8 cellular contexts compared by ENCODE assay signal in genomic region chr1:182603646-182604127, GRCh38. TPM values are rescaled to one million over a fixed set of nuclear protein-coding genes. Genes with fewer than 3 reads are reported as not detected.
DNase-seq lines count a peak whose midpoint lies in the region; ATAC-seq, FAIRE-seq and TF ChIP-seq lines count a peak whose summit lies in the region.

No MANE protein-coding gene starts in this region.

- CTCF ChIA-PET in activated CD4-positive, alpha-beta T cell treated with anti-CD3 and anti-CD28 coated beads for 36 hours (lab: Charles Lee): interaction anchor here (0.5 to 23.5 kb wide), 11 partner anchors 8 to 345 kb away, joined by 3 to 772 read pairs (median 3); partner anchors contain the start of gene NPL
- CTCF ChIA-PET in naive thymus-derived CD4-positive, alpha-beta T cell (lab: Charles Lee): interaction anchor here (0.9 to 18.0 kb wide), 5 partner anchors 9 to 183 kb away, joined by 3 to 403 read pairs (median 7); partner anchors contain the start of genes NPL and RNASEL

- H3K9me3 Mint-ChIP-seq in activated CD4-positive, alpha-beta T cell treated with anti-CD3 and anti-CD28 coated beads for 36 hours (ENCODE audit: low read depth): no peaks in the 10 kb centered on the region
- no peaks in the 10 kb centered on the region for H3K9me3 Mint-ChIP-seq in naive thymus-derived CD4-positive, alpha-beta T cell

- peak overlapping the region; percentile 47 to 51 for H3K4me3 ChIP-seq in cardiac fibroblast (replicated peaks in 1 of 2; ENCODE audit: low read depth in 2 of 2, low read length in 2 of 2)
- H3K4me3 ChIP-seq in naive thymus-derived CD4-positive, alpha-beta T cell (ENCODE audit: low read length): peak overlapping the region; percentile 59

- peak; percentile 7 for ATAC-seq in activated CD4-positive, alpha-beta T cell treated with anti-CD3 and anti-CD28 coated beads for 36 hours
- ATAC-seq in HG03175 (IDR thresholded peaks at IDR 0.05; ENCODE audit: unreplicated experiment) (peak; percentile 15), GM18519 (IDR thresholded peaks at IDR 0.05; ENCODE audit: low FRiP score, unreplicated experiment) (no peak)
- ATAC-seq in naive thymus-derived CD4-positive, alpha-beta T cell: peak; percentile 1

- no peaks in the 10 kb centered on the region for H3K9me3 ChIP-seq in naive thymus-derived CD4-positive, alpha-beta T cell (ENCODE audit: control insufficient read depth in 2 of 3, low read length in 3 of 3)

- no peaks in the 10 kb centered on the region for H3K27me3 ChIP-seq in naive thymus-derived CD4-positive, alpha-beta T cell (ENCODE audit: control insufficient read depth in 2 of 2, insufficient read depth in 2 of 2, low read length in 2 of 2)

- peaks cover 11% of the 10 kb centered on the region for H3K36me3 Mint-ChIP-seq in activated CD4-positive, alpha-beta T cell treated with anti-CD3 and anti-CD28 coated beads for 36 hours (ENCODE audit: low read depth)
- peaks cover 0 to 13% (median 0%) of the 10 kb centered on the region in 5 donors for H3K36me3 Mint-ChIP-seq in naive thymus-derived CD4-positive, alpha-beta T cell

- H3K27me3 Mint-ChIP-seq in activated CD4-positive, alpha-beta T cell treated with anti-CD3 and anti-CD28 coated beads for 36 hours: peaks cover 2% of the 10 kb centered on the region
- peaks cover 0 to 8% (median 5%) of the 10 kb centered on the region in 5 donors for H3K27me3 Mint-ChIP-seq in naive thymus-derived CD4-positive, alpha-beta T cell

- H3K4me1 Mint-ChIP-seq in activated CD4-positive, alpha-beta T cell treated with anti-CD3 and anti-CD28 coated beads for 36 hours: peaks cover 36% of the 10 kb centered on the region
- peaks cover 4 to 33% (median 16%) of the 10 kb centered on the region in 7 donors for H3K4me1 Mint-ChIP-seq in naive thymus-derived CD4-positive, alpha-beta T cell

- H3K27ac Mint-ChIP-seq in activated CD4-positive, alpha-beta T cell treated with anti-CD3 and anti-CD28 coated beads for 36 hours: no peak overlapping the region
- H3K27ac Mint-ChIP-seq in naive thymus-derived CD4-positive, alpha-beta T cell: peak overlapping the region in 4 of 9 donors; percentile 9 to 83 (median 61)

- no peak for TF ChIP-seq CTCF in cardiac fibroblast (IDR thresholded peaks at IDR 0.05; ENCODE audit: low read depth, low read length)

- no peaks in the 10 kb centered on the region for H3K36me3 ChIP-seq in naive thymus-derived CD4-positive, alpha-beta T cell (ENCODE audit: control insufficient read depth in 2 of 3, insufficient read depth in 3 of 3, low read length in 3 of 3)

- peaks cover 13 to 26% of the 10 kb centered on the region in 2 donors for H3K4me1 ChIP-seq in naive thymus-derived CD4-positive, alpha-beta T cell (ENCODE audit: control insufficient read depth in 2 of 2, insufficient read depth in 2 of 2, low read length in 2 of 2)

- peak overlapping the region; percentile 37 for H3K27ac ChIP-seq in naive thymus-derived CD4-positive, alpha-beta T cell (ENCODE audit: low read depth, low read length)

- FAIRE-seq in frontal cortex (lab: Jason Lieb, UNC): no peak

- H3K4me3 Mint-ChIP-seq in activated CD4-positive, alpha-beta T cell treated with anti-CD3 and anti-CD28 coated beads for 36 hours: no peak overlapping the region
- H3K4me3 Mint-ChIP-seq in naive thymus-derived CD4-positive, alpha-beta T cell: peak overlapping the region in 7 of 10 donors; percentile 76 to 87 (median 82)

- intact Hi-C loops in activated CD4-positive, alpha-beta T cell treated with anti-CD3 and anti-CD28 coated beads for 36 hours (cut with DNase I, micrococcal nuclease): loop anchor here (1.0 to 10.0 kb wide), 10 partner anchors 12 to 1031 kb away; partner anchors contain the start of genes DHX9 (in 2 of the 2), ARPC5 (in 1 of the 2), NPL (in 1 of the 2) and SMG7 (in 1 of the 2)
- intact Hi-C loops in naive thymus-derived CD4-positive, alpha-beta T cell (cut with micrococcal nuclease): loop anchor here (1.0 to 10.0 kb wide), 14 partner anchors 13 to 1499 kb away; partner anchors contain the start of genes GLUL (in 2 of the 2), DHX9 (in 1 of the 2), NPL (in 1 of the 2) and RNASEL (in 1 of the 2)

- POLR2A ChIA-PET in activated CD4-positive, alpha-beta T cell treated with anti-CD3 and anti-CD28 coated beads for 36 hours (lab: Charles Lee): interaction anchor here (0.6 to 1.3 kb wide), 2 partner anchors 11 to 79 kb away, joined by 3 to 16 read pairs; no protein-coding TSS in a partner anchor
- POLR2A ChIA-PET in naive thymus-derived CD4-positive, alpha-beta T cell (lab: Charles Lee): interaction anchor here (0.6 to 4.2 kb wide), 12 partner anchors 9 to 185 kb away, joined by 3 to 26 read pairs (median 3); no protein-coding TSS in a partner anchor

- peak; percentile 60 for DNase-seq in activated CD4-positive, alpha-beta T cell treated with anti-CD3 and anti-CD28 coated beads for 36 hours
- no peak for DNase-seq in activated CD4-positive, alpha-beta T cell treated with anti-CD3 and anti-CD28 coated beads for 1 hour
- DNase-seq in cardiac fibroblast (ENCODE audit: low read depth in 2 of 2): no peak
- peak in 1 of 9 donors; percentile 35 for DNase-seq in naive thymus-derived CD4-positive, alpha-beta T cell
- DNase-seq in frontal cortex (ENCODE audit: low spot score in 2 of 2): no peak
- DNase-seq in GOT3 (lab: John Stamatoyannopoulos, UW): no peak

RNA-seq across cellular contexts. Expression of gene RGS16, which starts 0.5 kb away (rescaled TPM):
- total RNA-seq in activated CD4-positive, alpha-beta T cell treated with anti-CD3 and anti-CD28 coated beads for 36 hours: 10 to 100 TPM; 27.2 to 30.6 TPM
- 10 to 100 TPM in 1 of 5 experiments, 1 to 10 TPM in 2, under 1 TPM in 2; 0.49 to 17.5 (median 3.4) TPM for total RNA-seq in naive thymus-derived CD4-positive, alpha-beta T cell
- under 1 TPM; 0.10 to 0.27 TPM for polyA plus RNA-seq in naive thymus-derived CD4-positive, alpha-beta T cell
- 1.6 TPM for total RNA-seq in frontal cortex

RNA-seq across cellular contexts. Expression of gene RNASEL, which starts 14.6 kb away (rescaled TPM):
- 1 to 10 TPM; 3.7 to 4.0 TPM for total RNA-seq in activated CD4-positive, alpha-beta T cell treated with anti-CD3 and anti-CD28 coated beads for 36 hours
- 10 to 100 TPM in 3 of 5 experiments, 1 to 10 TPM in 2; 5.7 to 34.9 (median 12.1) TPM for total RNA-seq in naive thymus-derived CD4-positive, alpha-beta T cell
- polyA plus RNA-seq in naive thymus-derived CD4-positive, alpha-beta T cell: 10 to 100 TPM in 1 of 2 donors, 1 to 10 TPM in 1; 8.2 to 15.1 TPM
- 4.1 TPM for total RNA-seq in frontal cortex
